2 cellular contexts compared by ENCODE assay signal in the genomic region with DNA sequence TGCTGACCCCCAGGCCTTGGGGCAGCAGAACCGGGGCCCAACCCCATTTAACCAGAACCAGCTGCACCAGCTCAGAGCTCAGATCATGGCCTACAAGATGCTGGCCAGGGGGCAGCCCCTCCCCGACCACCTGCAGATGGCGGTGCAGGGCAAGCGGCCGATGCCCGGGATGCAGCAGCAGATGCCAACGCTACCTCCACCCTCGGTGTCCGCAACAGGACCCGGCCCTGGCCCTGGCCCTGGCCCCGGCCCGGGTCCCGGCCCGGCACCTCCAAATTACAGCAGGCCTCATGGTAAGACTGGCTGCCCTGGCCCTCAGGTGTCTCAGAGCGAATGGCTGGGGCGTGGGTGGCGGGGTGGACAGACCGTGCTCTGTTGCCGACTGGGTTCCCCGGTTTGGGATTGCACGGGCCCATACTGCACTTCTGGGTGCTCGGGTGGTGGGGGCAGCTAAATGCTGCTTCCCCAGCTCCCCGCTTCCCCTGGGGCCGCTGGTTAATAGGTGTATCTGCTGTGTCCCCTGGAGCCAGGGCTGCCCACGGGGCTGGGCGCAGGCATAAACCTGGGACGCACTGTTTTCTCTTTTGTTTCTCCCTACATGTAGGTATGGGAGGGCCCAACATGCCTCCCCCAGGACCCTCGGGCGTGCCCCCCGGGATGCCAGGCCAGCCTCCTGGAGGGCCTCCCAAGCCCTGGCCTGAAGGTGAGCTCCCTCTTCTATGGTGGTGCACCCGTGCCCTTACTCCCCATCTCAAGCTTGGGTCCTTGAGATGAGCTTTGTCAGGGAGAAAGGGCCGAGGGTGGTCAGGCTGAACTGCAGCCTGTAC.
TF ChIP-seq lines count a peak whose summit lies in the region.

No MANE protein-coding gene starts in this region.

TF ChIP-seq in HEK293, 187 proteins besides CTCF, POLR2A, EP300 and RAD21:
- TF ChIP-seq, protein P1, sequence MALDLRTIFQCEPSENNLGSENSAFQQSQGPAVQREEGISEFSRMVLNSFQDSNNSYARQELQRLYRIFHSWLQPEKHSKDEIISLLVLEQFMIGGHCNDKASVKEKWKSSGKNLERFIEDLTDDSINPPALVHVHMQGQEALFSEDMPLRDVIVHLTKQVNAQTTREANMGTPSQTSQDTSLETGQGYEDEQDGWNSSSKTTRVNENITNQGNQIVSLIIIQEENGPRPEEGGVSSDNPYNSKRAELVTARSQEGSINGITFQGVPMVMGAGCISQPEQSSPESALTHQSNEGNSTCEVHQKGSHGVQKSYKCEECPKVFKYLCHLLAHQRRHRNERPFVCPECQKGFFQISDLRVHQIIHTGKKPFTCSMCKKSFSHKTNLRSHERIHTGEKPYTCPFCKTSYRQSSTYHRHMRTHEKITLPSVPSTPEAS (tag by site-specific recombination; IDR thresholded peaks at IDR 0.05), result no peak
- TF ChIP-seq ZNF621 (tag by site-specific recombination; IDR thresholded peaks at IDR 0.05), result no peak
- TF ChIP-seq ZNF302 (tag by site-specific recombination; IDR thresholded peaks at IDR 0.05; ENCODE audit: low read depth), result no peak
- no peak for TF ChIP-seq ZFP3 (tag by site-specific recombination; IDR thresholded peaks at IDR 0.05; ENCODE audit: low read depth)
- TF ChIP-seq EGR2 (tag by site-specific recombination; IDR thresholded peaks at IDR 0.05; ENCODE audit: low read depth), result no peak
- TF ChIP-seq ZNF248 (tag by site-specific recombination; IDR thresholded peaks at IDR 0.05), result no peak
- no peak for TF ChIP-seq ZBTB21 (tag by site-specific recombination; IDR thresholded peaks at IDR 0.05)
- TF ChIP-seq GLI4 (tag by site-specific recombination; IDR thresholded peaks at IDR 0.05), result no peak
- no peak for TF ChIP-seq ZNF529 (tag by site-specific recombination; IDR thresholded peaks at IDR 0.05; ENCODE audit: insufficient replicate concordance)
- no peak for TF ChIP-seq PRDM6 (tag by site-specific recombination; IDR thresholded peaks at IDR 0.05)
- no peak for TF ChIP-seq GLI2 (tag by site-specific recombination; IDR thresholded peaks at IDR 0.05; ENCODE audit: borderline replicate concordance, low read depth)
- no peak for TF ChIP-seq GLIS1 (tag by site-specific recombination; IDR thresholded peaks at IDR 0.05)
- TF ChIP-seq ZFP37 (tag by site-specific recombination; IDR thresholded peaks at IDR 0.05), result no peak
- no peak for TF ChIP-seq SALL2 (tag by site-specific recombination; IDR thresholded peaks at IDR 0.05; ENCODE audit: borderline replicate concordance)
- TF ChIP-seq, protein P2, sequence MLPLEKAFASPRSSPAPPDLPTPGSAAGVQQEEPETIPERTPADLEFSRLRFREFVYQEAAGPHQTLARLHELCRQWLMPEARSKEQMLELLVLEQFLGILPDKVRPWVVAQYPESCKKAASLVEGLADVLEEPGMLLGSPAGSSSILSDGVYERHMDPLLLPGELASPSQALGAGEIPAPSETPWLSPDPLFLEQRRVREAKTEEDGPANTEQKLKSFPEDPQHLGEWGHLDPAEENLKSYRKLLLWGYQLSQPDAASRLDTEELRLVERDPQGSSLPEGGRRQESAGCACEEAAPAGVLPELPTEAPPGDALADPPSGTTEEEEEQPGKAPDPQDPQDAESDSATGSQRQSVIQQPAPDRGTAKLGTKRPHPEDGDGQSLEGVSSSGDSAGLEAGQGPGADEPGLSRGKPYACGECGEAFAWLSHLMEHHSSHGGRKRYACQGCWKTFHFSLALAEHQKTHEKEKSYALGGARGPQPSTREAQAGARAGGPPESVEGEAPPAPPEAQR (tag by site-specific recombination; IDR thresholded peaks at IDR 0.05), result no peak
- TF ChIP-seq ZNF23 (tag by site-specific recombination; IDR thresholded peaks at IDR 0.05; ENCODE audit: borderline replicate concordance), result no peak
- TF ChIP-seq, protein P3, sequence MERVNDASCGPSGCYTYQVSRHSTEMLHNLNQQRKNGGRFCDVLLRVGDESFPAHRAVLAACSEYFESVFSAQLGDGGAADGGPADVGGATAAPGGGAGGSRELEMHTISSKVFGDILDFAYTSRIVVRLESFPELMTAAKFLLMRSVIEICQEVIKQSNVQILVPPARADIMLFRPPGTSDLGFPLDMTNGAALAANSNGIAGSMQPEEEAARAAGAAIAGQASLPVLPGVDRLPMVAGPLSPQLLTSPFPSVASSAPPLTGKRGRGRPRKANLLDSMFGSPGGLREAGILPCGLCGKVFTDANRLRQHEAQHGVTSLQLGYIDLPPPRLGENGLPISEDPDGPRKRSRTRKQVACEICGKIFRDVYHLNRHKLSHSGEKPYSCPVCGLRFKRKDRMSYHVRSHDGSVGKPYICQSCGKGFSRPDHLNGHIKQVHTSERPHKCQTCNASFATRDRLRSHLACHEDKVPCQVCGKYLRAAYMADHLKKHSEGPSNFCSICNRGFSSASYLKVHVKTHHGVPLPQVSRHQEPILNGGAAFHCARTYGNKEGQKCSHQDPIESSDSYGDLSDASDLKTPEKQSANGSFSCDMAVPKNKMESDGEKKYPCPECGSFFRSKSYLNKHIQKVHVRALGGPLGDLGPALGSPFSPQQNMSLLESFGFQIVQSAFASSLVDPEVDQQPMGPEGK (tag by site-specific recombination; IDR thresholded peaks at IDR 0.05), result no peak
- TF ChIP-seq ZNF660 (tag by site-specific recombination; IDR thresholded peaks at IDR 0.05), result no peak
- TF ChIP-seq SP7 (tag by site-specific recombination; IDR thresholded peaks at IDR 0.05), result no peak

TF ChIP-seq in endothelial cell of umbilical vein, 7 proteins besides CTCF, POLR2A, EP300 and RAD21:
- TF ChIP-seq, protein P4, sequence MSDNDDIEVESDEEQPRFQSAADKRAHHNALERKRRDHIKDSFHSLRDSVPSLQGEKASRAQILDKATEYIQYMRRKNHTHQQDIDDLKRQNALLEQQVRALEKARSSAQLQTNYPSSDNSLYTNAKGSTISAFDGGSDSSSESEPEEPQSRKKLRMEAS (IDR thresholded peaks at IDR 0.05; ENCODE audit: insufficient read depth, insufficient read length), result no peak
- no peak for TF ChIP-seq POLR2AphosphoS5 (IDR thresholded peaks at IDR 0.05; ENCODE audit: insufficient read depth, low read depth, low read length)
- no peak for TF ChIP-seq EZH2 (IDR thresholded peaks at IDR 0.05; ENCODE audit: borderline replicate concordance, low read depth, low read length, severe bottlenecking)
